15 cellular contexts compared by ENCODE assay signal in genomic region chr17:74959826-74960738, GRCh38. TPM values are rescaled to one million over a fixed set of nuclear protein-coding genes. Genes with fewer than 3 reads are reported as not detected.
DNase-seq lines count a peak whose midpoint lies in the region; ATAC-seq and TF ChIP-seq lines count a peak whose summit lies in the region.
"Had no signal": no experiment of that assay in that cellular context is flagged by ENCODE, and none has a peak within 500 bp of the region (broad histone marks: within the 10 kb centered on the region; RNA-seq: fewer than 3 reads in every experiment).

No MANE protein-coding gene starts in this region.

- no peak for TF ChIP-seq CTCF in upper lobe of right lung (IDR thresholded peaks at IDR 0.05)

- peak; percentile 5 for ATAC-seq in activated naive CD8-positive, alpha-beta T cell treated with anti-CD3 and anti-CD28 coated beads, Interleukin-2, amount 10 ng/mL, durations not matched to agents 7 days and 5 days (ENCODE audit: low read depth)
- ATAC-seq in upper lobe of right lung (peak; percentile 9), GM18520 (IDR thresholded peaks at IDR 0.05; ENCODE audit: unreplicated experiment) (no peak)
- ATAC-seq: gastrocnemius medialis had no signal

- H3K27me3 ChIP-seq in upper lobe of right lung = no peaks in the 10 kb centered on the region
- H3K27me3 ChIP-seq: gastrocnemius medialis had no signal

- H3K27me3 Mint-ChIP-seq in activated naive CD8-positive, alpha-beta T cell treated with anti-CD3 and anti-CD28 coated beads, Interleukin-2, amount 10 ng/mL, durations not matched to agents 7 days and 5 days = peaks cover 2% of the 10 kb centered on the region
- H3K27me3 Mint-ChIP-seq in activated naive CD8-positive, alpha-beta T cell treated with anti-CD3 and anti-CD28 coated beads for 36 hours = no peaks in the 10 kb centered on the region
- H3K27me3 Mint-ChIP-seq: type B pancreatic cell had no signal

- peaks cover 5% of the 10 kb centered on the region for H3K4me1 Mint-ChIP-seq in activated naive CD8-positive, alpha-beta T cell treated with anti-CD3 and anti-CD28 coated beads, Interleukin-2, amount 10 ng/mL, durations not matched to agents 7 days and 5 days
- H3K4me1 Mint-ChIP-seq in activated naive CD8-positive, alpha-beta T cell treated with anti-CD3 and anti-CD28 coated beads for 36 hours = peaks cover 7% of the 10 kb centered on the region

- no peak overlapping the region for H3K27ac ChIP-seq in upper lobe of right lung
- H3K27ac ChIP-seq: gastrocnemius medialis had no signal

- no peaks in the 10 kb centered on the region for H3K9me3 Mint-ChIP-seq in activated naive CD8-positive, alpha-beta T cell treated with anti-CD3 and anti-CD28 coated beads, Interleukin-2, amount 10 ng/mL, durations not matched to agents 7 days and 5 days
- H3K9me3 Mint-ChIP-seq in activated naive CD8-positive, alpha-beta T cell treated with anti-CD3 and anti-CD28 coated beads for 36 hours = no peaks in the 10 kb centered on the region
- H3K9me3 Mint-ChIP-seq: neural crest cell, type B pancreatic cell, WTC11 had no signal

- H3K4me1 ChIP-seq in upper lobe of right lung = peaks cover 4% of the 10 kb centered on the region
- H3K4me1 ChIP-seq: gastrocnemius medialis had no signal

- no peak for DNase-seq in activated naive CD8-positive, alpha-beta T cell treated with anti-CD3 and anti-CD28 coated beads, Interleukin-2, amount 10 ng/mL, durations not matched to agents 7 days and 5 days
- DNase-seq in activated naive CD8-positive, alpha-beta T cell treated with anti-CD3 and anti-CD28 coated beads for 36 hours = no peak
- peak; percentile 60 for DNase-seq in NCI-H226
- peak; percentile 53 for DNase-seq in ecto neural progenitor cell (ENCODE audit: low spot score)
- no peak for DNase-seq in upper lobe of right lung
- DNase-seq in NCI-H748 (lab: John Stamatoyannopoulos, UW; ENCODE audit: unreplicated experiment) = no peak
- DNase-seq in NCI-H446 treated with DMSO at 0.1 percent for 48 hours (lab: John Stamatoyannopoulos, UW) = no peak
- DNase-seq: DMS79 treated with DMSO at 0.1 percent for 48 hours, gastrocnemius medialis, NCI-H510A, SHP77 treated with DMSO at 0.1 percent for 48 hours had no signal

- no peaks in the 10 kb centered on the region for H3K9me3 ChIP-seq in upper lobe of right lung
- H3K9me3 ChIP-seq: gastrocnemius medialis had no signal

- intact Hi-C loops in upper lobe of right lung (cut with DNase I) = loop anchor here (10.0 kb wide), 1 partner anchor 55 kb away; the partner anchor contains the start of gene MRPL58

- H3K4me3 Mint-ChIP-seq in activated naive CD8-positive, alpha-beta T cell treated with anti-CD3 and anti-CD28 coated beads, Interleukin-2, amount 10 ng/mL, durations not matched to agents 7 days and 5 days = no peak overlapping the region
- H3K4me3 Mint-ChIP-seq in activated naive CD8-positive, alpha-beta T cell treated with anti-CD3 and anti-CD28 coated beads for 36 hours = no peak overlapping the region
- H3K4me3 Mint-ChIP-seq: neural crest cell, WTC11 had no signal

- no peak overlapping the region for H3K4me3 ChIP-seq in upper lobe of right lung
- H3K4me3 ChIP-seq: gastrocnemius medialis had no signal

- no peaks in the 10 kb centered on the region for H3K36me3 Mint-ChIP-seq in activated naive CD8-positive, alpha-beta T cell treated with anti-CD3 and anti-CD28 coated beads, Interleukin-2, amount 10 ng/mL, durations not matched to agents 7 days and 5 days
- H3K36me3 Mint-ChIP-seq in activated naive CD8-positive, alpha-beta T cell treated with anti-CD3 and anti-CD28 coated beads for 36 hours = no peaks in the 10 kb centered on the region
- H3K36me3 Mint-ChIP-seq: type B pancreatic cell, WTC11 had no signal

- no peak overlapping the region for H3K27ac Mint-ChIP-seq in activated naive CD8-positive, alpha-beta T cell treated with anti-CD3 and anti-CD28 coated beads, Interleukin-2, amount 10 ng/mL, durations not matched to agents 7 days and 5 days
- no peak overlapping the region for H3K27ac Mint-ChIP-seq in activated naive CD8-positive, alpha-beta T cell treated with anti-CD3 and anti-CD28 coated beads for 36 hours
- H3K27ac Mint-ChIP-seq: type B pancreatic cell, WTC11 had no signal

- peaks cover 1% of the 10 kb centered on the region for H3K36me3 ChIP-seq in upper lobe of right lung
- H3K36me3 ChIP-seq: gastrocnemius medialis had no signal

- POLR2A ChIA-PET in activated naive CD8-positive, alpha-beta T cell treated with anti-CD3 and anti-CD28 coated beads, Interleukin-2, amount 10 ng/mL, durations not matched to agents 7 days and 5 days (lab: Charles Lee) = interaction anchor here (0.9 to 2.0 kb wide), 3 partner anchors 74 to 151 kb away, joined by 5 to 7 read pairs (median 6); partner anchors contain the start of gene ARMC7

RNA-seq across cellular contexts. Expression of gene HID1, which starts 12.5 kb away (rescaled TPM):
- 1 to 10 TPM; 3.6 to 3.9 TPM for total RNA-seq in activated naive CD8-positive, alpha-beta T cell treated with anti-CD3 and anti-CD28 coated beads, Interleukin-2, amount 10 ng/mL, durations not matched to agents 7 days and 5 days
- 1 to 10 TPM; 1.6 to 1.9 TPM for total RNA-seq in activated naive CD8-positive, alpha-beta T cell treated with anti-CD3 and anti-CD28 coated beads for 36 hours
- total RNA-seq in upper lobe of right lung = 33.5 TPM

RNA-seq across cellular contexts. Expression of gene OTOP3, which starts 24.4 kb away (rescaled TPM):
- total RNA-seq in activated naive CD8-positive, alpha-beta T cell treated with anti-CD3 and anti-CD28 coated beads, Interleukin-2, amount 10 ng/mL, durations not matched to agents 7 days and 5 days = not detected
- total RNA-seq in activated naive CD8-positive, alpha-beta T cell treated with anti-CD3 and anti-CD28 coated beads for 36 hours = not detected
- total RNA-seq in upper lobe of right lung = not detected
- total RNA-seq: gastrocnemius medialis, neural crest cell, WTC11 had no signal

RNA-seq across cellular contexts. Expression of gene CDR2L, which starts 27.4 kb away (rescaled TPM):
- total RNA-seq in activated naive CD8-positive, alpha-beta T cell treated with anti-CD3 and anti-CD28 coated beads, Interleukin-2, amount 10 ng/mL, durations not matched to agents 7 days and 5 days = under 1 TPM; 0.11 to 0.14 TPM
- total RNA-seq in activated naive CD8-positive, alpha-beta T cell treated with anti-CD3 and anti-CD28 coated beads for 36 hours = 1 to 10 TPM in 1 of 2 experiments, under 1 TPM in 1; 0.74 to 1.2 TPM
- 21.8 TPM for total RNA-seq in upper lobe of right lung

RNA-seq across cellular contexts. Expression of gene OTOP2, which starts 36.0 kb away (rescaled TPM):
- not detected for total RNA-seq in activated naive CD8-positive, alpha-beta T cell treated with anti-CD3 and anti-CD28 coated beads, Interleukin-2, amount 10 ng/mL, durations not matched to agents 7 days and 5 days
- total RNA-seq in activated naive CD8-positive, alpha-beta T cell treated with anti-CD3 and anti-CD28 coated beads for 36 hours = not detected
- total RNA-seq in upper lobe of right lung = not detected
- total RNA-seq: neural crest cell, WTC11 had no signal

RNA-seq across cellular contexts. Expression of gene USH1G, which starts 37.0 kb away (rescaled TPM):
- total RNA-seq in activated naive CD8-positive, alpha-beta T cell treated with anti-CD3 and anti-CD28 coated beads, Interleukin-2, amount 10 ng/mL, durations not matched to agents 7 days and 5 days = not detected
- total RNA-seq in activated naive CD8-positive, alpha-beta T cell treated with anti-CD3 and anti-CD28 coated beads for 36 hours = not detected
- total RNA-seq in upper lobe of right lung = not detected
- total RNA-seq: gastrocnemius medialis, neural crest cell had no signal

Comparison
In these comparisons a context has a peak if more than half of its experiments do, and no peak if none do; other contexts are left out.
1. DNase-seq: peak in NCI-H226 (single experiment) and ecto neural progenitor cell (single experiment); none in activated naive CD8-positive, alpha-beta T cell treated with anti-CD3 and anti-CD28 coated beads, Interleukin-2, amount 10 ng/mL, durations not matched to agents 7 days and 5 days (single experiment), activated naive CD8-positive, alpha-beta T cell treated with anti-CD3 and anti-CD28 coated beads for 36 hours (single experiment), upper lobe of right lung (single experiment), NCI-H748 (single experiment) and NCI-H446 treated with DMSO at 0.1 percent for 48 hours (single experiment).
2. RNA of gene CDR2L, which starts 27.4 kb away (total RNA-seq): 21.8 TPM in upper lobe of right lung (single experiment); 0.74 to 1.2 TPM in activated naive CD8-positive, alpha-beta T cell treated with anti-CD3 and anti-CD28 coated beads for 36 hours and 0.11 to 0.14 TPM in activated naive CD8-positive, alpha-beta T cell treated with anti-CD3 and anti-CD28 coated beads, Interleukin-2, amount 10 ng/mL, durations not matched to agents 7 days and 5 days; every median in the first group is over 10 times any median in the second.